ENCODE assay signal across 12 cellular contexts in genomic region chr1:206464456-206464964, GRCh38. TPM values are rescaled to one million over a fixed set of nuclear protein-coding genes. Genes with fewer than 3 reads are reported as not detected.
DNase-seq lines count a peak whose midpoint lies in the region; ATAC-seq and TF ChIP-seq lines count a peak whose summit lies in the region.
"Had no signal": no experiment of that assay in that cellular context is flagged by ENCODE, and none has a peak within 500 bp of the region (broad histone marks: within the 10 kb centered on the region; RNA-seq: fewer than 3 reads in every experiment).

No MANE protein-coding gene starts in this region.

- no peaks in the 10 kb centered on the region for H3K27me3 Mint-ChIP-seq in T-helper 2 cell treated with Interferon-gamma antibody and Interleukin-4, amounts not matched to agents 5 μg/mL and 100 μg/mL, for 36 hours (ENCODE audit: low read depth)
- no peaks in the 10 kb centered on the region for H3K27me3 Mint-ChIP-seq in T-cell

- H3K9me3 Mint-ChIP-seq in T-helper 2 cell treated with Interferon-gamma antibody and Interleukin-4, amounts not matched to agents 5 μg/mL and 100 μg/mL, for 36 hours = no peaks in the 10 kb centered on the region
- no peaks in the 10 kb centered on the region for H3K9me3 Mint-ChIP-seq in T-cell

- H3K4me3 Mint-ChIP-seq in T-helper 2 cell treated with Interferon-gamma antibody and Interleukin-4, amounts not matched to agents 5 μg/mL and 100 μg/mL, for 36 hours = no peak overlapping the region
- no peak overlapping the region for H3K4me3 Mint-ChIP-seq in T-cell

- H3K36me3 Mint-ChIP-seq in T-helper 2 cell treated with Interferon-gamma antibody and Interleukin-4, amounts not matched to agents 5 μg/mL and 100 μg/mL, for 36 hours (ENCODE audit: low read depth) = peaks cover 8% of the 10 kb centered on the region
- no peaks in the 10 kb centered on the region for H3K36me3 Mint-ChIP-seq in T-cell

- peaks cover 0 to 4% (median 0%) of the 10 kb centered on the region in 3 donors for H3K36me3 ChIP-seq in skeletal muscle tissue (ENCODE audit: control insufficient read depth in 3 of 3, insufficient read depth in 3 of 3, low read length in 3 of 3)
- H3K36me3 ChIP-seq: ovary had no signal

- POLR2A ChIA-PET in T-cell (lab: Charles Lee) = interaction anchor here (0.5 to 0.6 kb wide), 2 partner anchors 211 to 257 kb away, joined by 3 to 4 read pairs; no protein-coding TSS in a partner anchor

- H3K27me3 ChIP-seq in skeletal muscle tissue (ENCODE audit: control insufficient read depth in 3 of 3, insufficient read depth in 3 of 3, low read length in 3 of 3) = peaks cover 6 to 26% (median 9%) of the 10 kb centered on the region in 3 donors
- H3K27me3 ChIP-seq: ovary had no signal

- peak overlapping the region; percentile 56 for H3K27ac Mint-ChIP-seq in T-helper 2 cell treated with Interferon-gamma antibody and Interleukin-4, amounts not matched to agents 5 μg/mL and 100 μg/mL, for 36 hours
- H3K27ac Mint-ChIP-seq in T-cell = peak overlapping the region; percentile 58 to 92

- peaks cover 7 to 21% (median 10%) of the 10 kb centered on the region in 3 donors for H3K4me1 ChIP-seq in skeletal muscle tissue (ENCODE audit: control insufficient read depth in 3 of 3, insufficient read depth in 3 of 3, low read length in 3 of 3)

- H3K4me3 ChIP-seq in fibroblast of mammary gland (ENCODE audit: control insufficient read depth, low read depth, low read length) = no peak overlapping the region
- no peak overlapping the region for H3K4me3 ChIP-seq in skeletal muscle tissue (ENCODE audit: low read length in 3 of 3)
- H3K4me3 ChIP-seq: ovary had no signal

- CTCF ChIA-PET in T-cell (lab: Charles Lee) = interaction anchor here (0.6 kb wide), 2 partner anchors 17 to 148 kb away, joined by 4 to 8 read pairs; partner anchors contain the start of gene EIF2D (in 1 of the 2)

- no peak for TF ChIP-seq CTCF in fibroblast of mammary gland (conservative IDR thresholded peaks at IDR 0.05; ENCODE audit: control insufficient read depth, insufficient read depth, low read depth, low read length)

- ATAC-seq in T-cell (replicated peaks in 1 of 4) = no peak
- ATAC-seq in GM21576 (IDR thresholded peaks at IDR 0.05; ENCODE audit: unreplicated experiment) = no peak
- ATAC-seq in GM18502 (IDR thresholded peaks at IDR 0.05; ENCODE audit: poor library complexity, unreplicated experiment) = no peak
- ATAC-seq: HCT116 had no signal

- DNase-seq in T-helper 2 cell treated with Interferon-gamma antibody and Interleukin-4, amounts not matched to agents 5 μg/mL and 100 μg/mL, for 36 hours (ENCODE audit: low spot score) = no peak
- DNase-seq in T-helper 2 cell = no peak
- no peak for DNase-seq in T-cell
- peak; percentile 96 for DNase-seq in fibroblast of mammary gland (ENCODE audit: low read depth)
- no peak for DNase-seq in SHP77 treated with DMSO at 0.1 percent for 48 hours (lab: John Stamatoyannopoulos, UW)
- DNase-seq: amniotic stem cell, trophoblast cell had no signal

- H3K9me3 ChIP-seq in skeletal muscle tissue (ENCODE audit: control insufficient read depth in 3 of 3, low read length in 3 of 3) = no peaks in the 10 kb centered on the region
- H3K9me3 ChIP-seq: ovary had no signal

- no peak overlapping the region for H3K9ac ChIP-seq in skeletal muscle tissue (ENCODE audit: low read depth in 1 of 3, low read length in 3 of 3)

- H3K4me1 Mint-ChIP-seq in T-helper 2 cell treated with Interferon-gamma antibody and Interleukin-4, amounts not matched to agents 5 μg/mL and 100 μg/mL, for 36 hours (ENCODE audit: low read depth) = peaks cover 56% of the 10 kb centered on the region
- peaks cover 44 to 65% (median 53%) of the 10 kb centered on the region in 3 donors for H3K4me1 Mint-ChIP-seq in T-cell

- peak overlapping the region; percentile 36 for H3K27ac ChIP-seq in skeletal muscle tissue (ENCODE audit: low read depth, low read length)
- H3K27ac ChIP-seq: ovary had no signal

RNA-seq across cellular contexts. Expression of gene IKBKE, which starts 5.8 kb away (rescaled TPM):
- total RNA-seq in T-cell (10 to 100 TPM; 60.7 to 84.7 (median 81.4) TPM), skeletal muscle tissue (2.6 TPM)

RNA-seq across cellular contexts. Expression of gene RASSF5, which starts 42.8 kb away (rescaled TPM):
- total RNA-seq in T-cell = 100 to 1,000 TPM; 174 to 224 (median 204) TPM
- 3.1 TPM for total RNA-seq in skeletal muscle tissue

Comparison
In these comparisons a context has a peak if more than half of its experiments do, and no peak if none do; other contexts are left out.
1. RNA of gene IKBKE, which starts 5.8 kb away (total RNA-seq): 60.7 to 84.7 TPM in T-cell; 2.6 TPM in skeletal muscle tissue (single experiment); every median in the first group is over 10 times any median in the second.
2. RNA of gene RASSF5, which starts 42.8 kb away (total RNA-seq): 174 to 224 TPM in T-cell; 3.1 TPM in skeletal muscle tissue (single experiment); every median in the first group is over 10 times any median in the second.